In the genomic region with DNA sequence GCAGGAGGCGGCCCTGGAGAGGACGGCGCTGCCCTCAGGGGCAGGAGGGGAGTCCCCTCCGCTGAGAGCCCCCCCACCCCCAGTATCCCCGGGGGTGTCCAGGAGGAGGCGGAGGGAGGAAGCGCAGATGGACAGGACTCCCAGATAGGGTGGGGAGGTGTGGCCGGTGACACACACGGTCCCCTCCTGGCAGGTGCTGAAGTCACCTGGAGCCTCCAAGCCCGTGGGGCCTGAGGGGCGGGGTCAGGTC, we compare ENCODE assay signal across 8 cellular contexts. TPM values are rescaled to one million over a fixed set of nuclear protein-coding genes. Genes with fewer than 3 reads are reported as not detected.
DNase-seq lines count a peak whose midpoint lies in the region; ATAC-seq and TF ChIP-seq lines count a peak whose summit lies in the region.

No MANE protein-coding gene starts in this region.

- no peak overlapping the region for H4K8ac ChIP-seq in trophoblast cell (ENCODE audit: low read depth, low read length)

- no peak overlapping the region for H2BK5ac ChIP-seq in trophoblast cell (ENCODE audit: low read depth, low read length, poor library complexity)

- no peak for ATAC-seq in DND-41 (ENCODE audit: insufficient read depth, low read depth)
- ATAC-seq in esophagus mucosa = peak; percentile 49
- ATAC-seq in GM21723 (IDR thresholded peaks at IDR 0.05; ENCODE audit: unreplicated experiment) = no peak

- H3K27ac ChIP-seq in DND-41 (ENCODE audit: low read length) = peak overlapping the region; percentile 92
- H3K27ac ChIP-seq in SK-N-MC = no peak overlapping the region
- H3K27ac ChIP-seq in trophoblast cell (ENCODE audit: low read depth, low read length) = no peak overlapping the region

- no peak overlapping the region for H2BK12ac ChIP-seq in trophoblast cell (ENCODE audit: low read length)

- H4K20me1 ChIP-seq in DND-41 (ENCODE audit: insufficient read depth, low read length) = peaks cover 36% of the 10 kb centered on the region

- H3K4me3 ChIP-seq in DND-41 (ENCODE audit: low read depth in 1 of 2, low read length in 2 of 2) (peak overlapping the region; percentile 91 to 92; a peak in 3 of 4 replicates), SK-N-MC (peak overlapping the region; percentile 95), trophoblast cell (ENCODE audit: low read depth, low read length) (peak overlapping the region; percentile 34)

- no peak overlapping the region for H2BK120ac ChIP-seq in trophoblast cell (ENCODE audit: insufficient read depth, low read length, poor library complexity)

- H3K4ac ChIP-seq in trophoblast cell (ENCODE audit: low read depth, low read length) = no peak overlapping the region

- H3K36me3 ChIP-seq in DND-41 (ENCODE audit: insufficient read depth, low read length) (peaks cover 19% of the 10 kb centered on the region), SK-N-MC (ENCODE audit: insufficient read depth, low read length) (no peaks in the 10 kb centered on the region), trophoblast cell (ENCODE audit: control insufficient read depth in 1 of 2, insufficient read depth in 2 of 2, low read length in 2 of 2) (no peaks in the 10 kb centered on the region)

- no peak overlapping the region for H3K14ac ChIP-seq in trophoblast cell (ENCODE audit: low read length)

- H4K12ac ChIP-seq in trophoblast cell (ENCODE audit: low read depth, low read length) = no peak overlapping the region

- TF ChIP-seq CTCF in DND-41 (IDR thresholded peaks at IDR 0.05; ENCODE audit: borderline replicate concordance, extremely low read depth, low read length, poor library complexity, severe bottlenecking) = no peak

- in situ Hi-C loops in KBM-7 (cut with MboI; ENCODE audit: low pct_unique_long_range_greater_than_20kb, low sequenced_read_pairs) = no loop called here

- H3K79me1 ChIP-seq in trophoblast cell (ENCODE audit: low read length) = no peaks in the 10 kb centered on the region

- H2AFZ ChIP-seq in DND-41 (ENCODE audit: low read depth, low read length) (no peak overlapping the region), trophoblast cell (ENCODE audit: insufficient read depth, low read length, poor library complexity) (no peak overlapping the region)

- no peak overlapping the region for H3K23ac ChIP-seq in trophoblast cell (ENCODE audit: low read length)

- H3K18ac ChIP-seq in trophoblast cell (ENCODE audit: low read length) = no peak overlapping the region

- H3K9me3 ChIP-seq in DND-41 (ENCODE audit: insufficient read depth, low read length, severe bottlenecking) (no peaks in the 10 kb centered on the region), SK-N-MC (ENCODE audit: low read depth, low read length) (no peaks in the 10 kb centered on the region), trophoblast cell (ENCODE audit: insufficient read depth, low read depth, low read length) (no peaks in the 10 kb centered on the region)

- H3K4me1 ChIP-seq in DND-41 (ENCODE audit: insufficient read depth, low read length) (peaks cover 38% of the 10 kb centered on the region), trophoblast cell (ENCODE audit: control insufficient read depth in 1 of 2, insufficient read depth in 2 of 2, low read length in 2 of 2) (peaks cover 14 to 20% of the 10 kb centered on the region in 2 experiments)

- H3K4me2 ChIP-seq in DND-41 (ENCODE audit: insufficient read depth, low read length) = peak overlapping the region; percentile 81
- peak overlapping the region; percentile 80 for H3K4me2 ChIP-seq in trophoblast cell (ENCODE audit: low read length)

- H3K27me3 ChIP-seq in DND-41 (ENCODE audit: insufficient read depth, low read length, poor library complexity) = no peaks in the 10 kb centered on the region
- peaks cover 11% of the 10 kb centered on the region for H3K27me3 ChIP-seq in trophoblast cell (ENCODE audit: insufficient read depth, low read length)

- no CpG with 5 or more reads among the region's 11 CpGs for WGBS in trophoblast cell (ENCODE audit: extremely low coverage, insufficient coverage, insufficient read length)

- no peak overlapping the region for H4K91ac ChIP-seq in trophoblast cell (ENCODE audit: low read depth, low read length)

- DNase-seq in DND-41 (no peak), SK-N-MC (ENCODE audit: low read depth, low spot score) (no peak), trophoblast cell (no peak), NOMO-1 (lab: John Stamatoyannopoulos, UW; ENCODE audit: unreplicated experiment in 2 of 2) (no peak), KBM-7 (no peak), NCI-H510A (lab: John Stamatoyannopoulos, UW) (no peak)

- H3K9ac ChIP-seq in DND-41 (ENCODE audit: low read depth, low read length) (peak overlapping the region; percentile 92), SK-N-MC (ENCODE audit: insufficient read length) (peak overlapping the region; percentile 65), trophoblast cell (ENCODE audit: low read length) (no peak overlapping the region)

- peaks cover 67% of the 10 kb centered on the region for H3K79me2 ChIP-seq in DND-41 (ENCODE audit: insufficient read depth, low read length)
- no peaks in the 10 kb centered on the region for H3K79me2 ChIP-seq in trophoblast cell (ENCODE audit: control insufficient read depth, insufficient read depth, low read length, poor library complexity)

- H2AK5ac ChIP-seq in trophoblast cell (ENCODE audit: low read length) = no peak overlapping the region

RNA-seq across cellular contexts. Expression of a gene that starts 1.4 kb away (rescaled TPM):
- 4.6 TPM for total RNA-seq in esophagus mucosa
- polyA plus RNA-seq in trophoblast cell (2013) = 3.6 and 3.8 TPM in 2 replicates

RNA-seq across cellular contexts. Expression of a gene that starts 6.2 kb away (rescaled TPM):
- 12.2 TPM for total RNA-seq in esophagus mucosa
- polyA plus RNA-seq in trophoblast cell (2013) = 9.9 and 10.1 TPM in 2 replicates

RNA-seq across cellular contexts. Expression of a gene that starts 25.0 kb away (rescaled TPM):
- 6.9 TPM for total RNA-seq in esophagus mucosa
- 12.3 and 13.4 TPM in 2 replicates for polyA plus RNA-seq in trophoblast cell (2013)

RNA-seq across cellular contexts. Expression of a gene that starts 44.6 kb away (rescaled TPM):
- total RNA-seq in esophagus mucosa = 4.5 TPM
- 0.73 and 0.85 TPM in 2 replicates for polyA plus RNA-seq in trophoblast cell (2013)

RNA-seq across cellular contexts. Expression of a gene that starts 55.9 kb away (rescaled TPM):
- 31.1 TPM for total RNA-seq in esophagus mucosa
- 8.2 and 8.3 TPM in 2 replicates for polyA plus RNA-seq in trophoblast cell (2013)

Comparison
In these comparisons a context has a peak if more than half of its experiments do, and no peak if none do; other contexts are left out.
1. H3K4me3 ChIP-seq: peak in every context shown above with its lines; median percentile 95 in SK-N-MC; 92 in DND-41; 34 in trophoblast cell.